ENCODE assay signal across 10 cellular contexts in genomic region chr4:41154814-41155177, GRCh38. TPM values are rescaled to one million over a fixed set of nuclear protein-coding genes. Genes with fewer than 3 reads are reported as not detected.
DNase-seq lines count a peak whose midpoint lies in the region; ATAC-seq and TF ChIP-seq lines count a peak whose summit lies in the region.
"Had no signal": no experiment of that assay in that cellular context is flagged by ENCODE, and none has a peak within 500 bp of the region (broad histone marks: within the 10 kb centered on the region; RNA-seq: fewer than 3 reads in every experiment).

No MANE protein-coding gene starts in this region.

- no peaks in the 10 kb centered on the region for H3K27me3 ChIP-seq in thyroid gland
- H3K27me3 ChIP-seq: colonic mucosa had no signal

- WGBS in thyroid gland, 2 donors, result 72 to 86% methylated on average over 5 of the region's 5 CpGs

- DNase-seq in LHCN-M2 (ENCODE audit: low read depth) (peak; percentile 91), caudate nucleus (lab: John Stamatoyannopoulos, UW) (peak in 32 of 61 donors; percentile 1 to 50 (median 21)), medulla oblongata (ENCODE audit: extremely low spot score) (peak; percentile 58), thyroid gland (no peak), NCI-H226 (no peak), iPS-NIHi11 (ENCODE audit: low spot score) (no peak)
- DNase-seq: Calu3, colonic mucosa had no signal

- H3K27ac ChIP-seq in caudate nucleus (ENCODE audit: low read depth, low read length) (peak overlapping the region; percentile 33), thyroid gland (peak overlapping the region; percentile 41 to 75 (median 57))
- H3K27ac ChIP-seq: colonic mucosa had no signal

- H3K9me3 ChIP-seq in thyroid gland, result no peaks in the 10 kb centered on the region
- H3K9me3 ChIP-seq: colonic mucosa had no signal

- TF ChIP-seq POLR2A in thyroid gland (IDR thresholded peaks at IDR 0.05), result no peak

- intact Hi-C loops in thyroid gland (cut with DNase I), result no loop called here

- peaks cover 28% of the 10 kb centered on the region in 2 donors for H3K4me1 ChIP-seq in thyroid gland
- H3K4me1 ChIP-seq: colonic mucosa had no signal

- no peak overlapping the region for H3K4me3 ChIP-seq in thyroid gland (replicated peaks in 1 of 3)
- H3K4me3 ChIP-seq: colonic mucosa, skin epidermis had no signal

- TF ChIP-seq CTCF in thyroid gland (IDR thresholded peaks at IDR 0.05), result no peak

- ATAC-seq in GM18870 (IDR thresholded peaks at IDR 0.05; ENCODE audit: unreplicated experiment), result no peak

- H3K36me3 ChIP-seq in thyroid gland, result no peaks in the 10 kb centered on the region
- H3K36me3 ChIP-seq: colonic mucosa had no signal

RNA-seq across cellular contexts. Expression of gene APBB2, which starts 59.5 kb away (rescaled TPM):
- total RNA-seq in LHCN-M2 (2014; rRNA removed) (109 and 112 TPM in 2 replicates), thyroid gland (100 to 1,000 TPM; 174 to 253 (median 199) TPM)
- polyA plus RNA-seq in LHCN-M2 (2012), result 42.0 TPM

Comparison
In these comparisons a context has a peak if more than half of its experiments do, and no peak if none do; other contexts are left out.
1. DNase-seq: peak in LHCN-M2 (single experiment), caudate nucleus (32 of 61) and medulla oblongata (single experiment); none in thyroid gland (0 of 2), NCI-H226 (single experiment) and iPS-NIHi11 (single experiment).